ENCODE assay signal across 22 cellular contexts in genomic region chr16:81832801-81833547, GRCh38.
DNase-seq lines count a peak whose midpoint lies in the region; ATAC-seq and TF ChIP-seq lines count a peak whose summit lies in the region.
"Had no signal": no experiment of that assay in that cellular context is flagged by ENCODE, and none has a peak within 500 bp of the region (broad histone marks: within the 10 kb centered on the region; RNA-seq: fewer than 3 reads in every experiment).

No MANE protein-coding gene starts in this region.

- H3K4me3 Mint-ChIP-seq in effector memory CD8-positive, alpha-beta T cell: peak overlapping the region; percentile 58 to 59
- peak overlapping the region; percentile 80 for H3K4me3 Mint-ChIP-seq in stimulated activated memory B cell treated with anti-CD40 and anti-IgM and Interleukin-4, amounts not matched to agents 10 μg/mL and 1 μg/mL and 100 μg/mL, for 72 hours
- H3K4me3 Mint-ChIP-seq: activated CD4-positive, alpha-beta memory T cell treated with anti-CD3 and anti-CD28 coated beads for 36 hours; activated naive CD4-positive, alpha-beta T cell treated with anti-CD3 and anti-CD28 coated beads, Interleukin-2, amount 10 ng/mL, durations not matched to agents 7 days and 5 days; activated T-cell treated with anti-CD3 and anti-CD28 coated beads, Interleukin-2, amount 50 U/mL, for 24 hours had no signal

- no peak for ATAC-seq in effector memory CD8-positive, alpha-beta T cell (replicated peaks)
- no peak for ATAC-seq in stimulated activated memory B cell treated with anti-CD40 and anti-IgM and Interleukin-4, amounts not matched to agents 10 μg/mL and 1 μg/mL and 100 μg/mL, for 72 hours
- no peak for ATAC-seq in HG02973 (IDR thresholded peaks at IDR 0.05; ENCODE audit: unreplicated experiment)
- no peak for ATAC-seq in SK-N-SH treated with all-trans-retinoic acid at 6 μM for 48 hours
- ATAC-seq: T-cell had no signal

- H3K4me3 ChIP-seq in Loucy (ENCODE audit: low read length, poor library complexity, severe bottlenecking): peak overlapping the region; percentile 69
- H3K4me3 ChIP-seq: left ventricle myocardium inferior, stomach had no signal

- H3K27me3 ChIP-seq in Loucy (ENCODE audit: insufficient read depth, low read length, poor library complexity, severe bottlenecking): no peaks in the 10 kb centered on the region
- H3K27me3 ChIP-seq: stomach had no signal

- H3F3A ChIP-seq in Loucy (ENCODE audit: low read depth): peaks cover 3% of the 10 kb centered on the region; the same call in 1 of the 2 replicates

- peak overlapping the region; percentile 81 for H3K9ac ChIP-seq in Loucy (ENCODE audit: low read depth, low read length, poor library complexity, severe bottlenecking)

- TF ChIP-seq CTCF in Loucy (conservative IDR thresholded peaks at IDR 0.05; ENCODE audit: low read length): no peak

- no peaks in the 10 kb centered on the region for H3K27me3 Mint-ChIP-seq in effector memory CD8-positive, alpha-beta T cell
- no peaks in the 10 kb centered on the region for H3K27me3 Mint-ChIP-seq in stimulated activated memory B cell treated with anti-CD40 and anti-IgM and Interleukin-4, amounts not matched to agents 10 μg/mL and 1 μg/mL and 100 μg/mL, for 72 hours
- H3K27me3 Mint-ChIP-seq: activated CD4-positive, alpha-beta memory T cell treated with anti-CD3 and anti-CD28 coated beads for 36 hours had no signal

- peaks cover 68% of the 10 kb centered on the region for H3K4me1 ChIP-seq in Loucy (ENCODE audit: insufficient read depth, low read length, poor library complexity, severe bottlenecking)
- H3K4me1 ChIP-seq: left ventricle myocardium inferior had no signal

- peaks cover 9% of the 10 kb centered on the region for H3K36me3 Mint-ChIP-seq in effector memory CD8-positive, alpha-beta T cell (ENCODE audit: insufficient read depth)
- peaks cover 25% of the 10 kb centered on the region for H3K36me3 Mint-ChIP-seq in stimulated activated memory B cell treated with anti-CD40 and anti-IgM and Interleukin-4, amounts not matched to agents 10 μg/mL and 1 μg/mL and 100 μg/mL, for 72 hours
- H3K36me3 Mint-ChIP-seq: activated CD4-positive, alpha-beta memory T cell treated with anti-CD3 and anti-CD28 coated beads for 36 hours; activated naive CD4-positive, alpha-beta T cell treated with anti-CD3 and anti-CD28 coated beads, Interleukin-2, amount 10 ng/mL, durations not matched to agents 7 days and 5 days; T-cell had no signal

- H3K9me3 ChIP-seq in Loucy (ENCODE audit: insufficient read depth, low read depth, low read length): no peaks in the 10 kb centered on the region
- H3K9me3 ChIP-seq: left ventricle myocardium inferior, stomach had no signal

- H4K20me1 ChIP-seq in Loucy (ENCODE audit: insufficient read depth, low read length, poor library complexity, severe bottlenecking): no peaks in the 10 kb centered on the region

- H3K9me2 ChIP-seq in Loucy (replicated peaks; ENCODE audit: low read depth, low read length): no peaks in the 10 kb centered on the region

- peak; percentile 21 for DNase-seq in NOMO-1 treated with DMSO at 0.1 percent for 48 hours (lab: John Stamatoyannopoulos, UW; ENCODE audit: unreplicated experiment)
- DNase-seq in NOMO-1 treated with dmso at 0.1 percent for 144 hours (lab: John Stamatoyannopoulos, UW; ENCODE audit: unreplicated experiment): no peak
- DNase-seq in effector memory CD8-positive, alpha-beta T cell: no peak
- no peak for DNase-seq in NCI-H128 (lab: John Stamatoyannopoulos, UW; ENCODE audit: unreplicated experiment)
- DNase-seq: 8988T; activated CD4-positive, alpha-beta memory T cell treated with anti-CD3 and anti-CD28 coated beads for 36 hours; activated naive CD4-positive, alpha-beta T cell treated with anti-CD3 and anti-CD28 coated beads, Interleukin-2, amount 10 ng/mL, durations not matched to agents 7 days and 5 days; activated T-cell treated with anti-CD3 and anti-CD28 coated beads, Interleukin-2, amount 50 U/mL, for 24 hours; C1 segment of cervical spinal cord; DMS 273 treated with DMSO at 0.1 percent for 48 hours; HCEC 1CT; left ventricle myocardium inferior; NCI-H2029 treated with DMSO at 0.1 percent for 48 hours; NCI-H446; NK-92 treated with Interleukin-12 subunit alpha and Interleukin-12 subunit beta, amount 100 ng/mL, for 24 hours; right cardiac atrium; stomach; T-cell had no signal

- peaks cover 34% of the 10 kb centered on the region; the same call in 1 of the 2 replicates for H3K79me2 ChIP-seq in Loucy (ENCODE audit: insufficient read depth, low read length)

- peak overlapping the region; percentile 83 for H3K4me2 ChIP-seq in Loucy (ENCODE audit: low read depth, low read length, poor library complexity, severe bottlenecking)

- H2AFZ ChIP-seq in Loucy (ENCODE audit: low read length): no peak overlapping the region

- peaks cover 43 to 66% of the 10 kb centered on the region in 2 donors for H3K4me1 Mint-ChIP-seq in effector memory CD8-positive, alpha-beta T cell (ENCODE audit: low read depth in 2 of 2)
- peaks cover 94% of the 10 kb centered on the region for H3K4me1 Mint-ChIP-seq in stimulated activated memory B cell treated with anti-CD40 and anti-IgM and Interleukin-4, amounts not matched to agents 10 μg/mL and 1 μg/mL and 100 μg/mL, for 72 hours

- H3K27ac Mint-ChIP-seq in effector memory CD8-positive, alpha-beta T cell: peak overlapping the region; percentile 83 to 89
- H3K27ac Mint-ChIP-seq in stimulated activated memory B cell treated with anti-CD40 and anti-IgM and Interleukin-4, amounts not matched to agents 10 μg/mL and 1 μg/mL and 100 μg/mL, for 72 hours: peak overlapping the region; percentile 99
- H3K27ac Mint-ChIP-seq: activated CD4-positive, alpha-beta memory T cell treated with anti-CD3 and anti-CD28 coated beads for 36 hours; activated naive CD4-positive, alpha-beta T cell treated with anti-CD3 and anti-CD28 coated beads, Interleukin-2, amount 10 ng/mL, durations not matched to agents 7 days and 5 days; activated T-cell treated with anti-CD3 and anti-CD28 coated beads, Interleukin-2, amount 50 U/mL, for 24 hours had no signal

- no peaks in the 10 kb centered on the region for H3K9me3 Mint-ChIP-seq in effector memory CD8-positive, alpha-beta T cell
- no peaks in the 10 kb centered on the region for H3K9me3 Mint-ChIP-seq in stimulated activated memory B cell treated with anti-CD40 and anti-IgM and Interleukin-4, amounts not matched to agents 10 μg/mL and 1 μg/mL and 100 μg/mL, for 72 hours
- H3K9me3 Mint-ChIP-seq: activated CD4-positive, alpha-beta memory T cell treated with anti-CD3 and anti-CD28 coated beads for 36 hours; activated naive CD4-positive, alpha-beta T cell treated with anti-CD3 and anti-CD28 coated beads, Interleukin-2, amount 10 ng/mL, durations not matched to agents 7 days and 5 days; activated T-cell treated with anti-CD3 and anti-CD28 coated beads, Interleukin-2, amount 50 U/mL, for 24 hours; T-cell had no signal

- H3K36me3 ChIP-seq in Loucy (ENCODE audit: insufficient read depth, low read length): no peaks in the 10 kb centered on the region
- H3K36me3 ChIP-seq: left ventricle myocardium inferior, stomach had no signal

TF ChIP-seq in SK-N-SH treated with all-trans-retinoic acid at 6 μM for 48 hours, 23 proteins besides CTCF, POLR2A, EP300 and RAD21 (continues in another document):
- TF ChIP-seq CSRNP3 (CRISPR knock-in tag; IDR thresholded peaks at IDR 0.05): no peak
- TF ChIP-seq TOX (CRISPR knock-in tag; IDR thresholded peaks at IDR 0.05; ENCODE audit: borderline replicate concordance): no peak
- no peak for TF ChIP-seq BACH2 (CRISPR knock-in tag; IDR thresholded peaks at IDR 0.05; ENCODE audit: borderline replicate concordance)
- no peak for TF ChIP-seq OSR1 (CRISPR knock-in tag; IDR thresholded peaks at IDR 0.05)
- no peak for TF ChIP-seq ZNF565 (CRISPR knock-in tag; conservative IDR thresholded peaks at IDR 0.05; ENCODE audit: low read depth)
- no peak for TF ChIP-seq ZC3H10 (CRISPR knock-in tag; IDR thresholded peaks at IDR 0.05)
- no peak for TF ChIP-seq PPARA (CRISPR knock-in tag; IDR thresholded peaks at IDR 0.05; ENCODE audit: borderline replicate concordance)
- no peak for TF ChIP-seq ZNF8 (CRISPR knock-in tag; IDR thresholded peaks at IDR 0.05)
- TF ChIP-seq CREB5 (CRISPR knock-in tag; IDR thresholded peaks at IDR 0.05; ENCODE audit: low read depth): no peak
- no peak for TF ChIP-seq ARNTL (CRISPR knock-in tag; IDR thresholded peaks at IDR 0.05; ENCODE audit: borderline replicate concordance, low read depth)
- no peak for TF ChIP-seq ZFP30 (CRISPR knock-in tag; IDR thresholded peaks at IDR 0.05)
